ENCODE assay signal across 10 cellular contexts in genomic region chr1:112954059-112954458, GRCh38. TPM values are rescaled to one million over a fixed set of nuclear protein-coding genes. Genes with fewer than 3 reads are reported as not detected.
A peak's percentile ranks its signal among the peaks of the same experiment; 100 is the strongest.
DNase-seq lines count a peak whose midpoint lies in the region; ATAC-seq and TF ChIP-seq lines count a peak whose summit lies in the region.
"Had no signal": no experiment of that assay in that cellular context is flagged by ENCODE, and none has a peak within 500 bp of the region (broad histone marks: within the 10 kb centered on the region; RNA-seq: fewer than 3 reads in every experiment).

No MANE protein-coding gene starts in this region.

- no peak for ATAC-seq in activated CD8-positive, alpha-beta memory T cell treated with anti-CD3 and anti-CD28 coated beads, Interleukin-2, amount 10 ng/mL, durations not matched to agents 7 days and 5 days
- ATAC-seq in stimulated activated effector memory CD8-positive, alpha-beta T cell treated with anti-CD3 and anti-CD28 coated beads, Interleukin-12 subunit alpha, Interleukin-12 subunit beta, amount 100 ng/mL, for 72 hours = no peak
- no peak for ATAC-seq in GM21360 (IDR thresholded peaks at IDR 0.05; ENCODE audit: unreplicated experiment)
- ATAC-seq in body of pancreas = no peak
- ATAC-seq: left lung had no signal

- WGBS in body of pancreas, 2 donors = 84 to 92% methylated on average over 3 of the region's 3 CpGs

- intact Hi-C loops in body of pancreas (cut with DNase I) = no loop called here

- DNase-seq in activated CD8-positive, alpha-beta memory T cell treated with anti-CD3 and anti-CD28 coated beads, Interleukin-2, amount 10 ng/mL, durations not matched to agents 7 days and 5 days = no peak
- no peak for DNase-seq in activated CD8-positive, alpha-beta memory T cell treated with anti-CD3 and anti-CD28 coated beads, Interleukin-2, amount 50 U/mL, for 48 hours
- DNase-seq in foreskin fibroblast = no peak
- DNase-seq in stimulated activated effector memory CD8-positive, alpha-beta T cell treated with anti-CD3 and anti-CD28 coated beads, Interleukin-12 subunit alpha, Interleukin-12 subunit beta, amount 100 ng/mL, for 72 hours (ENCODE audit: low spot score in 2 of 2) = no peak
- no peak for DNase-seq in NCI-H187 (lab: John Stamatoyannopoulos, UW)
- no peak for DNase-seq in body of pancreas
- DNase-seq: left lung, NCI-H2029 treated with DMSO at 0.1 percent for 48 hours had no signal

- peak overlapping the region; percentile 84 for H3K27ac ChIP-seq in VCaP
- H3K27ac ChIP-seq in body of pancreas = no peak overlapping the region
- H3K27ac ChIP-seq: left lung had no signal

- no peaks in the 10 kb centered on the region for H3K9me3 Mint-ChIP-seq in activated CD8-positive, alpha-beta memory T cell treated with anti-CD3 and anti-CD28 coated beads, Interleukin-2, amount 10 ng/mL, durations not matched to agents 7 days and 5 days (ENCODE audit: low read depth)
- no peaks in the 10 kb centered on the region for H3K9me3 Mint-ChIP-seq in stimulated activated effector memory CD8-positive, alpha-beta T cell treated with anti-CD3 and anti-CD28 coated beads, Interleukin-12 subunit alpha, Interleukin-12 subunit beta, amount 100 ng/mL, for 72 hours

- H3K4me3 Mint-ChIP-seq in activated CD8-positive, alpha-beta memory T cell treated with anti-CD3 and anti-CD28 coated beads, Interleukin-2, amount 10 ng/mL, durations not matched to agents 7 days and 5 days = peak overlapping the region; percentile 99
- H3K4me3 Mint-ChIP-seq in stimulated activated effector memory CD8-positive, alpha-beta T cell treated with anti-CD3 and anti-CD28 coated beads, Interleukin-12 subunit alpha, Interleukin-12 subunit beta, amount 100 ng/mL, for 72 hours = peak overlapping the region; percentile 99

- H3K9me3 ChIP-seq in body of pancreas = no peaks in the 10 kb centered on the region
- H3K9me3 ChIP-seq: left lung had no signal

- no peak for TF ChIP-seq POLR2A in body of pancreas (IDR thresholded peaks at IDR 0.05)

- no peaks in the 10 kb centered on the region for H3K36me3 ChIP-seq in body of pancreas (replicated peaks in 1 of 2; ENCODE audit: insufficient read depth in 1 of 2, low read depth in 2 of 2)
- H3K36me3 ChIP-seq: left lung had no signal

- H3K36me3 Mint-ChIP-seq in activated CD8-positive, alpha-beta memory T cell treated with anti-CD3 and anti-CD28 coated beads, Interleukin-2, amount 10 ng/mL, durations not matched to agents 7 days and 5 days = peaks cover 22% of the 10 kb centered on the region
- peaks cover 68% of the 10 kb centered on the region for H3K36me3 Mint-ChIP-seq in stimulated activated effector memory CD8-positive, alpha-beta T cell treated with anti-CD3 and anti-CD28 coated beads, Interleukin-12 subunit alpha, Interleukin-12 subunit beta, amount 100 ng/mL, for 72 hours

- H3K4me1 ChIP-seq in body of pancreas = peaks cover 10% of the 10 kb centered on the region

- H3K4me3 ChIP-seq in foreskin fibroblast (ENCODE audit: low read depth in 1 of 2, low read length in 2 of 2) = peak overlapping the region; percentile 77 to 88
- no peak overlapping the region for H3K4me3 ChIP-seq in body of pancreas

- H3K27me3 Mint-ChIP-seq in activated CD8-positive, alpha-beta memory T cell treated with anti-CD3 and anti-CD28 coated beads, Interleukin-2, amount 10 ng/mL, durations not matched to agents 7 days and 5 days = no peaks in the 10 kb centered on the region

- peaks cover 44% of the 10 kb centered on the region for H3K4me1 Mint-ChIP-seq in activated CD8-positive, alpha-beta memory T cell treated with anti-CD3 and anti-CD28 coated beads, Interleukin-2, amount 10 ng/mL, durations not matched to agents 7 days and 5 days
- peaks cover 40% of the 10 kb centered on the region for H3K4me1 Mint-ChIP-seq in stimulated activated effector memory CD8-positive, alpha-beta T cell treated with anti-CD3 and anti-CD28 coated beads, Interleukin-12 subunit alpha, Interleukin-12 subunit beta, amount 100 ng/mL, for 72 hours

- peak overlapping the region; percentile 1 for H3K27ac Mint-ChIP-seq in activated CD8-positive, alpha-beta memory T cell treated with anti-CD3 and anti-CD28 coated beads, Interleukin-2, amount 10 ng/mL, durations not matched to agents 7 days and 5 days
- no peak overlapping the region for H3K27ac Mint-ChIP-seq in stimulated activated effector memory CD8-positive, alpha-beta T cell treated with anti-CD3 and anti-CD28 coated beads, Interleukin-12 subunit alpha, Interleukin-12 subunit beta, amount 100 ng/mL, for 72 hours

- CTCF ChIA-PET in activated CD8-positive, alpha-beta memory T cell treated with anti-CD3 and anti-CD28 coated beads, Interleukin-2, amount 10 ng/mL, durations not matched to agents 7 days and 5 days (lab: Charles Lee) = interaction anchor here (0.5 to 2.5 kb wide), 8 partner anchors 9 to 145 kb away, joined by 3 to 11 read pairs (median 3); partner anchors contain the start of gene LRIG2

- H3K27me3 ChIP-seq in body of pancreas = no peaks in the 10 kb centered on the region

- TF ChIP-seq CTCF in VCaP (conservative IDR thresholded peaks at IDR 0.05) (no peak), foreskin fibroblast (IDR thresholded peaks at IDR 0.05; ENCODE audit: low read depth, low read length) (no peak), body of pancreas (IDR thresholded peaks at IDR 0.05) (no peak)

RNA-seq across cellular contexts. Expression of gene SLC16A1, which starts 1.9 kb away (rescaled TPM):
- 10 to 100 TPM; 47.6 to 57.3 TPM for total RNA-seq in activated CD8-positive, alpha-beta memory T cell treated with anti-CD3 and anti-CD28 coated beads, Interleukin-2, amount 10 ng/mL, durations not matched to agents 7 days and 5 days
- total RNA-seq in body of pancreas = 1 to 10 TPM; 2.9 to 3.3 TPM

Comparison
In these comparisons a context has a peak if more than half of its experiments do, and no peak if none do; other contexts are left out.
1. H3K4me3 ChIP-seq: peak in foreskin fibroblast (2 of 2); none in body of pancreas (0 of 2).
2. RNA of gene SLC16A1, which starts 1.9 kb away (total RNA-seq): 47.6 to 57.3 TPM in activated CD8-positive, alpha-beta memory T cell treated with anti-CD3 and anti-CD28 coated beads, Interleukin-2, amount 10 ng/mL, durations not matched to agents 7 days and 5 days; 2.9 to 3.3 TPM in body of pancreas; every median in the first group is over 10 times any median in the second.